In genomic region chr1:172532700-172533510, GRCh38 we compare ENCODE assay signal across 8 cellular contexts. TPM values are rescaled to one million over a fixed set of nuclear protein-coding genes. Genes with fewer than 3 reads are reported as not detected.
DNase-seq lines count a peak whose midpoint lies in the region; ATAC-seq and TF ChIP-seq lines count a peak whose summit lies in the region.

TSS of gene SUCO (plus strand) at chr1:172533150. CDS start at chr1:172533436, 286 bp downstream.

- H3K27ac Mint-ChIP-seq in activated B cell treated with CpG ODN at 0.5 μM for 24 hours (peak within 1 kb of the TSS; percentile 99), immature natural killer cell (peak within 1 kb of the TSS; percentile 98 to 100 (median 100))

- H3K36me3 Mint-ChIP-seq in activated B cell treated with CpG ODN at 0.5 μM for 24 hours (ENCODE audit: low read depth) (peaks cover 19% of the 10 kb centered on the region), immature natural killer cell (no peaks in the 10 kb centered on the region)

- H3K27me3 ChIP-seq in spleen (replicated peaks in 1 of 7) = no peaks in the 10 kb centered on the region

- TF ChIP-seq CTCF in activated B cell treated with CpG ODN at 0.5 μM for 24 hours (IDR thresholded peaks at IDR 0.05) (no peak), spleen (IDR thresholded peaks at IDR 0.05 in 8 of 11, conservative IDR thresholded peaks at IDR 0.05 in 3 of 11) (peak in 4 of 11 experiments; percentile 9 to 54 (median 23))

- ATAC-seq in HG03196 (IDR thresholded peaks at IDR 0.05; ENCODE audit: unreplicated experiment) (peak; percentile 92), activated B cell treated with CpG ODN at 0.5 μM for 24 hours (ENCODE audit: low read depth) (peak; percentile 82)

- CTCF ChIA-PET in activated B cell treated with CpG ODN at 0.5 μM for 24 hours (lab: Charles Lee) = no interaction called here

- DNase-seq in AG08395 (ENCODE audit: low spot score) (peak; percentile 99), NCI-H345 (lab: John Stamatoyannopoulos, UW) (peak; percentile 99), activated B cell treated with CpG ODN at 0.5 μM for 24 hours (peak; percentile 99), caudate nucleus (lab: John Stamatoyannopoulos, UW) (peak; percentile 94 to 100 (median 99)), immature natural killer cell (peak; percentile 100), spleen (peak; percentile 100)

- peaks cover 16 to 55% (median 44%) of the 10 kb centered on the region in 6 donors for H3K4me1 ChIP-seq in spleen

- intact Hi-C loops in activated B cell treated with CpG ODN at 0.5 μM for 24 hours (cut with micrococcal nuclease) = loop anchor here (1.0 to 10.0 kb wide), 19 partner anchors 12 to 2001 kb away; partner anchors contain the start of genes CENPL, DARS2, DNM3 and GORAB
- intact Hi-C loops in spleen (cut with DNase I; ENCODE audit: low total_unique reads) = no loop called here

- H3K9me3 Mint-ChIP-seq in activated B cell treated with CpG ODN at 0.5 μM for 24 hours (no peaks in the 10 kb centered on the region), immature natural killer cell (no peaks in the 10 kb centered on the region)

- H3K9me3 ChIP-seq in spleen = no peaks in the 10 kb centered on the region

- peaks cover 48% of the 10 kb centered on the region for H3K4me1 Mint-ChIP-seq in activated B cell treated with CpG ODN at 0.5 μM for 24 hours
- peaks cover 52 to 59% of the 10 kb centered on the region in 2 donors for H3K4me1 Mint-ChIP-seq in immature natural killer cell

- in situ Hi-C loops in GM18951 (cut with MboI; ENCODE audit: low sequenced_read_pairs, unreplicated experiment) = no loop called here

- H3K36me3 ChIP-seq in spleen = no peaks in the 10 kb centered on the region

- peak within 1 kb of the TSS; percentile 98 for H3K4me3 Mint-ChIP-seq in activated B cell treated with CpG ODN at 0.5 μM for 24 hours
- H3K4me3 Mint-ChIP-seq in immature natural killer cell = peak within 1 kb of the TSS; percentile 94 to 100 (median 98)

- H3K27ac ChIP-seq in caudate nucleus (ENCODE audit: low read depth, low read length) (peak within 1 kb of the TSS; percentile 100), spleen (peak within 1 kb of the TSS; percentile 98 to 100 (median 100))

- H3K27me3 Mint-ChIP-seq in activated B cell treated with CpG ODN at 0.5 μM for 24 hours (peaks cover 4% of the 10 kb centered on the region), immature natural killer cell (ENCODE audit: low read depth in 3 of 3) (peaks cover 12 to 21% (median 15%) of the 10 kb centered on the region in 3 donors)

- POLR2A ChIA-PET in activated B cell treated with CpG ODN at 0.5 μM for 24 hours (lab: Charles Lee) = interaction anchor here (0.6 to 1.5 kb wide), 22 partner anchors 12 to 1968 kb away, joined by 3 to 15 read pairs (median 4); partner anchors contain the start of genes CENPL, DARS2, GAS5 and KLHL20

- H3K4me3 ChIP-seq in spleen = peak within 1 kb of the TSS; percentile 77 to 86 (median 82)

- WGBS in spleen, 5 donors = 0 to 1% (median 0%) methylated on average over 18 to 74 of the region's 74 CpGs

- TF ChIP-seq POLR2A in GM18951 (IDR thresholded peaks at IDR 0.05; ENCODE audit: extremely low read depth, insufficient read depth, insufficient read length) (peak; percentile 91), spleen (IDR thresholded peaks at IDR 0.05) (peak in 2 of 3 donors; percentile 86 to 97)

RNA-seq across cellular contexts. Expression of gene SUCO, which starts in this region (rescaled TPM):
- total RNA-seq in activated B cell treated with CpG ODN at 0.5 μM for 24 hours (35.2 and 47.1 TPM in 2 replicates), spleen (10 to 100 TPM; 36.0 to 59.5 (median 43.9) TPM)
- polyA plus RNA-seq in immature natural killer cell (10 to 100 TPM in 1 of 3 donors, 1 to 10 TPM in 2; 7.8 to 14.0 (median 8.2) TPM), spleen (10 to 100 TPM in 1 of 3 donors, 1 to 10 TPM in 2; 7.9 to 11.6 (median 9.1) TPM)

Comparison
In these comparisons a context has a peak if more than half of its experiments do, and no peak if none do; other contexts are left out.
1. Peak in every context shown above with its lines: DNase-seq, ATAC-seq, H3K4me3 ChIP-seq and H3K27ac ChIP-seq.